In genomic region chr12:31959701-31960391, GRCh38 we compare ENCODE assay signal across 8 cellular contexts. TPM values are rescaled to one million over a fixed set of nuclear protein-coding genes. Genes with fewer than 3 reads are reported as not detected.
DNase-seq lines count a peak whose midpoint lies in the region; ATAC-seq, FAIRE-seq and TF ChIP-seq lines count a peak whose summit lies in the region.

No MANE protein-coding gene starts in this region.

- FAIRE-seq in pancreas (lab: Jason Lieb, UNC), result no peak

- TF ChIP-seq EP300 in tibial nerve (IDR thresholded peaks at IDR 0.05), result no peak

- H3K27ac Mint-ChIP-seq in IgD-negative memory B cell, result peak overlapping the region; percentile 97 to 99 (median 98)
- peak overlapping the region; percentile 96 for H3K27ac Mint-ChIP-seq in activated naive CD8-positive, alpha-beta T cell treated with anti-CD3 and anti-CD28 coated beads for 36 hours

- intact Hi-C loops in Right ventricle myocardium inferior (cut with DNase I), result loop anchor here (5.0 to 10.0 kb wide), 4 partner anchors 88 to 345 kb away; partner anchors contain the start of gene AMN1
- intact Hi-C loops in pancreas (cut with DNase I), result loop anchor here in 1 of 3 donors (5.0 kb wide), 1 partner anchor 342 kb away; no protein-coding TSS in a partner anchor

- H3K4me1 Mint-ChIP-seq in IgD-negative memory B cell, result peaks cover 47 to 60% (median 58%) of the 10 kb centered on the region in 3 donors
- peaks cover 57% of the 10 kb centered on the region for H3K4me1 Mint-ChIP-seq in activated naive CD8-positive, alpha-beta T cell treated with anti-CD3 and anti-CD28 coated beads for 36 hours

- 0% methylated on average over 44 to 47 of the region's 47 CpGs for WGBS in pancreas, 2 donors
- WGBS in tibial nerve, 2 donors, result 0 to 1% methylated on average over 40 to 47 of the region's 47 CpGs

- H3K27me3 Mint-ChIP-seq in IgD-negative memory B cell, result no peaks in the 10 kb centered on the region
- H3K27me3 Mint-ChIP-seq in activated naive CD8-positive, alpha-beta T cell treated with anti-CD3 and anti-CD28 coated beads for 36 hours, result no peaks in the 10 kb centered on the region

- H3K4me3 ChIP-seq in pancreas (peak overlapping the region; percentile 50 to 69 (median 68)), tibial nerve (peak overlapping the region; percentile 62 to 85 (median 66))

- H3K36me3 ChIP-seq in pancreas (no peaks in the 10 kb centered on the region), tibial nerve (peaks cover 0 to 33% (median 0%) of the 10 kb centered on the region in 3 donors)

- H3K4me1 ChIP-seq in pancreas, result peaks cover 0 to 19% (median 17%) of the 10 kb centered on the region in 3 donors
- peaks cover 0 to 31% (median 9%) of the 10 kb centered on the region in 4 donors for H3K4me1 ChIP-seq in tibial nerve

- peak; percentile 41 for ATAC-seq in GM21717 (IDR thresholded peaks at IDR 0.05; ENCODE audit: unreplicated experiment)
- ATAC-seq in Right ventricle myocardium inferior, result peak; percentile 69
- ATAC-seq in pancreas, result peak in 3 of 4 donors; percentile 65 to 72 (median 69)

- peak overlapping the region; percentile 93 to 100 (median 97) for H3K4me3 Mint-ChIP-seq in IgD-negative memory B cell
- peak overlapping the region; percentile 87 for H3K4me3 Mint-ChIP-seq in activated naive CD8-positive, alpha-beta T cell treated with anti-CD3 and anti-CD28 coated beads for 36 hours

- peaks cover 25% of the 10 kb centered on the region for H3K36me3 Mint-ChIP-seq in IgD-negative memory B cell
- H3K36me3 Mint-ChIP-seq in activated naive CD8-positive, alpha-beta T cell treated with anti-CD3 and anti-CD28 coated beads for 36 hours, result peaks cover 70% of the 10 kb centered on the region

- H3K9me3 ChIP-seq in pancreas (no peaks in the 10 kb centered on the region), tibial nerve (no peaks in the 10 kb centered on the region)

- TF ChIP-seq CTCF in pancreas (IDR thresholded peaks at IDR 0.05) (no peak), tibial nerve (IDR thresholded peaks at IDR 0.05) (peak in 1 of 5 experiments; percentile 11)

- peaks cover 0 to 4% (median 2%) of the 10 kb centered on the region in 3 donors for H3K9me3 Mint-ChIP-seq in IgD-negative memory B cell
- peaks cover 13% of the 10 kb centered on the region for H3K9me3 Mint-ChIP-seq in activated naive CD8-positive, alpha-beta T cell treated with anti-CD3 and anti-CD28 coated beads for 36 hours

- no peaks in the 10 kb centered on the region for H3K27me3 ChIP-seq in pancreas
- H3K27me3 ChIP-seq in tibial nerve, result no peaks in the 10 kb centered on the region

- peak overlapping the region; percentile 79 to 92 (median 86) for H3K27ac ChIP-seq in pancreas
- H3K27ac ChIP-seq in tibial nerve, result peak overlapping the region; percentile 63 to 96 (median 92)

- TF ChIP-seq POLR2A in tibial nerve (IDR thresholded peaks at IDR 0.05), result no peak

- peak; percentile 60 for DNase-seq in EH (ENCODE audit: low read depth)
- DNase-seq in SHP77 treated with DMSO at 0.1 percent for 48 hours (lab: John Stamatoyannopoulos, UW), result peak; percentile 25
- peak; percentile 46 for DNase-seq in activated naive CD8-positive, alpha-beta T cell treated with anti-CD3 and anti-CD28 coated beads for 36 hours
- DNase-seq in Right ventricle myocardium inferior (ENCODE audit: missing footprints), result peak; percentile 83
- peak in 5 of 6 donors; percentile 52 to 86 (median 63) for DNase-seq in pancreas
- peak; percentile 25 to 40 for DNase-seq in tibial nerve (ENCODE audit: low spot score in 2 of 2)

RNA-seq across cellular contexts. Expression of gene RESF1, which starts 0.6 kb away (rescaled TPM):
- polyA plus RNA-seq in IgD-negative memory B cell (193 TPM), pancreas (10 to 100 TPM; 23.1 to 25.2 TPM)
- total RNA-seq in activated naive CD8-positive, alpha-beta T cell treated with anti-CD3 and anti-CD28 coated beads for 36 hours, result 10 to 100 TPM; 76.5 to 79.1 TPM
- total RNA-seq in Right ventricle myocardium inferior (21.7 TPM), pancreas (10 to 100 TPM; 10.6 to 32.1 (median 15.6) TPM), tibial nerve (10 to 100 TPM; 39.6 to 51.1 (median 46.2) TPM)

Comparison
In these comparisons a context has a peak if more than half of its experiments do, and no peak if none do; other contexts are left out.
1. Peak in every context shown above with its lines: DNase-seq, ATAC-seq, H3K4me3 ChIP-seq and H3K27ac ChIP-seq.
2. DNase-seq: peak in every context shown above with its lines; median percentile 83 in Right ventricle myocardium inferior; 63 in pancreas; 60 in EH; 46 in activated naive CD8-positive, alpha-beta T cell treated with anti-CD3 and anti-CD28 coated beads for 36 hours; 32 in tibial nerve; 25 in SHP77 treated with DMSO at 0.1 percent for 48 hours.